17 cellular contexts compared by ENCODE assay signal in the genomic region with DNA sequence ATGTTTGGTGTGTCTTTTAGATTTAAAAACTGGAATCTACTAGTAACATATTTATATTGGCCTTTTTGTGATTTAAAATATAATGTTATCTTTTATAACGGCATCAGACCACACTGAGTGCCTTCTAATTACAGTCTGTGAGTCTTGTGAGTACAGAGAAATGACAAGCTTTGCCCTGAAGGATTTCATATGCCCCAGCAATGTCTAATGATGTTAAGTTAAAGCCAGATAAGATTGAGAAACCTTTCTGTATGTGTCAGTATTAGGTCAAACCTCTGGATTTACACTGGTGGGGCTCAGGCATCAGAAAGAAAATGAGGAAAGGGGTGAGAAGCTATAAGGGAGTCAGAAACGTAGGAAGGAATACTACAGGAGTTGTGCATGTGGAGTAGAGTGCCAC. TPM values are rescaled to one million over a fixed set of nuclear protein-coding genes. Genes with fewer than 3 reads are reported as not detected.
A peak's percentile ranks its signal among the peaks of the same experiment; 100 is the strongest.
DNase-seq lines count a peak whose midpoint lies in the region; ATAC-seq and TF ChIP-seq lines count a peak whose summit lies in the region.
"Had no signal": no experiment of that assay in that cellular context is flagged by ENCODE, and none has a peak within 500 bp of the region (broad histone marks: within the 10 kb centered on the region; RNA-seq: fewer than 3 reads in every experiment).

No MANE protein-coding gene starts in this region.

- peak overlapping the region; percentile 3 for H3K27ac Mint-ChIP-seq in endodermal cell

- DNase-seq in cardiac muscle cell (ENCODE audit: low read depth in 1 of 2, low spot score in 1 of 2) (peak in 1 of 2 donors; percentile 40), left cardiac atrium (no peak), endodermal cell (no peak), left ventricle myocardium superior (no peak), aorta (no peak), NCI-H2029 (lab: John Stamatoyannopoulos, UW) (no peak), NCI-H446 treated with DMSO at 0.1 percent for 48 hours (lab: John Stamatoyannopoulos, UW) (no peak), NCI-H1105 treated with DMSO at 0.1 percent for 48 hours (lab: John Stamatoyannopoulos, UW) (no peak)
- DNase-seq: COR-L47, DMS153, EL, MV-4-11, NCI-H1436, NCI-H2081 treated with DMSO at 0.1 percent for 48 hours, NCI-H526, RPMI8226 had no signal

- no peak for ATAC-seq in left cardiac atrium
- ATAC-seq in left ventricle myocardium superior, result peak; percentile 5
- peak; percentile 22 for ATAC-seq in aorta (ENCODE audit: low FRiP score)

- no peak overlapping the region for H3K9ac ChIP-seq in endodermal cell (ENCODE audit: extremely low read depth, low read length, poor library complexity, severe bottlenecking)

- peaks cover under 1% of the 10 kb centered on the region for H3K9me3 Mint-ChIP-seq in endodermal cell

- no peaks in the 10 kb centered on the region for H3K27me3 Mint-ChIP-seq in endodermal cell (ENCODE audit: insufficient read depth)

- intact Hi-C loops in left cardiac atrium (cut with DNase I), result no loop called here
- intact Hi-C loops in left ventricle myocardium superior (cut with micrococcal nuclease), result no loop called here
- intact Hi-C loops in aorta (cut with DNase I), result no loop called here

- peak overlapping the region; percentile 77 for H3K27ac ChIP-seq in cardiac muscle cell
- no peak overlapping the region for H3K27ac ChIP-seq in endodermal cell (ENCODE audit: low read depth, low read length)
- H3K27ac ChIP-seq in aorta (ENCODE audit: low read depth in 1 of 2, low read length in 2 of 2), result no peak overlapping the region
- H3K27ac ChIP-seq: C4-2B had no signal

- peaks cover 50% of the 10 kb centered on the region for H3K4me1 ChIP-seq in cardiac muscle cell (ENCODE audit: low read depth)
- no peaks in the 10 kb centered on the region for H3K4me1 ChIP-seq in endodermal cell (ENCODE audit: control insufficient read depth, insufficient read depth, low read length)
- H3K4me1 ChIP-seq in aorta (ENCODE audit: control insufficient read depth in 1 of 2, insufficient read depth in 2 of 2, low read length in 2 of 2), result peaks cover 0 to 11% of the 10 kb centered on the region in 2 donors

- H3K36me3 Mint-ChIP-seq in endodermal cell (ENCODE audit: low read depth), result peaks cover 48% of the 10 kb centered on the region

- no peak overlapping the region for H3K4me3 Mint-ChIP-seq in endodermal cell

- WGBS in endodermal cell (ENCODE audit: insufficient coverage in 1 of 2, insufficient read length in 1 of 2), 2 experiments, result 93 to 100% methylated on average over 1 of the region's 2 CpGs
- 26 to 27% methylated on average over 2 of the region's 2 CpGs for WGBS in aorta, 2 donors

- H3K4me1 Mint-ChIP-seq in endodermal cell, result peaks cover 36% of the 10 kb centered on the region

- no peaks in the 10 kb centered on the region for H3K9me3 ChIP-seq in cardiac muscle cell (ENCODE audit: low read depth)
- H3K9me3 ChIP-seq in endodermal cell (ENCODE audit: control insufficient read depth, low read length), result peaks cover 2% of the 10 kb centered on the region
- no peaks in the 10 kb centered on the region for H3K9me3 ChIP-seq in aorta (ENCODE audit: control insufficient read depth, low read length)

- no peaks in the 10 kb centered on the region for H3K27me3 ChIP-seq in cardiac muscle cell
- no peaks in the 10 kb centered on the region for H3K27me3 ChIP-seq in endodermal cell (ENCODE audit: control insufficient read depth, insufficient read depth, low read length, poor library complexity, severe bottlenecking)
- no peaks in the 10 kb centered on the region for H3K27me3 ChIP-seq in aorta (ENCODE audit: control insufficient read depth in 1 of 2, insufficient read depth in 2 of 2, low read length in 1 of 2)

- H3K4me3 ChIP-seq in cardiac muscle cell (no peak overlapping the region), endodermal cell (ENCODE audit: low read length) (no peak overlapping the region), aorta (ENCODE audit: low read length in 2 of 2) (no peak overlapping the region)

- no peak for TF ChIP-seq CTCF in cardiac muscle cell (IDR thresholded peaks at IDR 0.05; ENCODE audit: low read depth, low read length)
- TF ChIP-seq CTCF in endodermal cell (conservative IDR thresholded peaks at IDR 0.05), result no peak

- no peaks in the 10 kb centered on the region for H3K36me3 ChIP-seq in cardiac muscle cell
- H3K36me3 ChIP-seq in endodermal cell (ENCODE audit: control insufficient read depth, insufficient read depth, low read length), result peaks cover 49% of the 10 kb centered on the region
- H3K36me3 ChIP-seq in aorta (ENCODE audit: control insufficient read depth in 1 of 2, insufficient read depth in 2 of 2, low read length in 1 of 2), result no peaks in the 10 kb centered on the region

RNA-seq across cellular contexts. Expression of a gene that starts 25.2 kb away (rescaled TPM):
- 53.7 and 88.4 TPM in 2 replicates for total RNA-seq in cardiac muscle cell
- polyA plus RNA-seq in cardiac muscle cell, result 103 and 127 TPM in 2 replicates
- 10 to 100 TPM; 36.9 to 53.4 TPM for total RNA-seq in left cardiac atrium
- 100 to 1,000 TPM in 1 of 2 donors, 10 to 100 TPM in 1; 48.5 to 139 TPM for total RNA-seq in endodermal cell
- polyA plus RNA-seq in endodermal cell (2013, experiment 1 of 2), result 68.6 TPM
- polyA plus RNA-seq in endodermal cell (2013, experiment 2 of 2), result 71.7 TPM
- total RNA-seq in left ventricle myocardium superior, result 62.5 TPM
- 10 to 100 TPM; 24.0 to 56.0 TPM for total RNA-seq in aorta
- 10 to 100 TPM; 11.0 to 13.4 TPM for polyA plus RNA-seq in aorta

Comparison
In these comparisons a context has a peak if more than half of its experiments do, and no peak if none do; other contexts are left out.
1. ATAC-seq: peak in left ventricle myocardium superior (single experiment) and aorta (single experiment); none in left cardiac atrium (0 of 2).